8 cellular contexts compared by ENCODE assay signal in genomic region chr18:34222025-34222395, GRCh38. TPM values are rescaled to one million over a fixed set of nuclear protein-coding genes. Genes with fewer than 3 reads are reported as not detected.
DNase-seq lines count a peak whose midpoint lies in the region; ATAC-seq and TF ChIP-seq lines count a peak whose summit lies in the region.

No MANE protein-coding gene starts in this region.

- no peak overlapping the region for H2AK5ac ChIP-seq in trophoblast cell (ENCODE audit: low read length)

- no peak overlapping the region for H2BK12ac ChIP-seq in trophoblast cell (ENCODE audit: low read length)

- H3K4me1 ChIP-seq in esophagus muscularis mucosa (peaks cover 18 to 37% (median 36%) of the 10 kb centered on the region in 4 donors), trophoblast cell (ENCODE audit: control insufficient read depth in 1 of 2, insufficient read depth in 2 of 2, low read length in 2 of 2) (peaks cover 12 to 15% of the 10 kb centered on the region in 2 experiments)

- H3K9ac ChIP-seq in trophoblast cell (ENCODE audit: low read length), result no peak overlapping the region

- DNase-seq in NCI-H345 (lab: John Stamatoyannopoulos, UW) (peak; percentile 71), esophagus muscularis mucosa (ENCODE audit: extremely low spot score) (no peak), trophoblast cell (no peak)
- DNase-seq in stimulated activated naive CD4-positive, alpha-beta T cell treated with Interleukin-2 at 50 U/mL for 16 hours (lab: John Stamatoyannopoulos, UW), result no peak

- no peaks in the 10 kb centered on the region for H3K9me3 ChIP-seq in esophagus muscularis mucosa
- H3K9me3 ChIP-seq in trophoblast cell (ENCODE audit: insufficient read depth, low read depth, low read length), result peaks cover 2% of the 10 kb centered on the region

- H3K79me2 ChIP-seq in trophoblast cell (ENCODE audit: control insufficient read depth, insufficient read depth, low read length, poor library complexity), result no peaks in the 10 kb centered on the region

- peak overlapping the region; percentile 99 for H3K4me2 ChIP-seq in trophoblast cell (ENCODE audit: low read length)

- no peak overlapping the region for H3K18ac ChIP-seq in trophoblast cell (ENCODE audit: low read length)

- ATAC-seq in GM19463 (IDR thresholded peaks at IDR 0.05; ENCODE audit: unreplicated experiment), result peak; percentile 19
- ATAC-seq in GM21367 (IDR thresholded peaks at IDR 0.05; ENCODE audit: unreplicated experiment), result no peak
- no peak for ATAC-seq in GM21619 (IDR thresholded peaks at IDR 0.05; ENCODE audit: unreplicated experiment)
- no peak for ATAC-seq in GM18873 (IDR thresholded peaks at IDR 0.05; ENCODE audit: low FRiP score, unreplicated experiment)

- H3K27me3 ChIP-seq in esophagus muscularis mucosa, result peaks cover 6 to 71% (median 31%) of the 10 kb centered on the region in 4 donors
- peaks cover 19% of the 10 kb centered on the region for H3K27me3 ChIP-seq in trophoblast cell (ENCODE audit: insufficient read depth, low read length)

- intact Hi-C loops in esophagus muscularis mucosa (cut with DNase I), result no loop called here

- H3K4me3 ChIP-seq in esophagus muscularis mucosa (peak overlapping the region; percentile 48 to 60 (median 50)), trophoblast cell (ENCODE audit: low read depth, low read length) (peak overlapping the region; percentile 61)

- H4K91ac ChIP-seq in trophoblast cell (ENCODE audit: low read depth, low read length), result no peak overlapping the region

- no peak overlapping the region for H3K27ac ChIP-seq in esophagus muscularis mucosa (replicated peaks in 1 of 4)
- no peak overlapping the region for H3K27ac ChIP-seq in trophoblast cell (ENCODE audit: low read depth, low read length)

- no peak overlapping the region for H3K23ac ChIP-seq in trophoblast cell (ENCODE audit: low read length)

- no peak for TF ChIP-seq POLR2A in esophagus muscularis mucosa (IDR thresholded peaks at IDR 0.05; ENCODE audit: low read depth)

- no peak overlapping the region for H2BK5ac ChIP-seq in trophoblast cell (ENCODE audit: low read depth, low read length, poor library complexity)

- H2BK120ac ChIP-seq in trophoblast cell (ENCODE audit: insufficient read depth, low read length, poor library complexity), result no peak overlapping the region

- H3K36me3 ChIP-seq in esophagus muscularis mucosa (no peaks in the 10 kb centered on the region), trophoblast cell (ENCODE audit: control insufficient read depth in 1 of 2, insufficient read depth in 2 of 2, low read length in 2 of 2) (no peaks in the 10 kb centered on the region)

- H3K79me1 ChIP-seq in trophoblast cell (ENCODE audit: low read length), result peaks cover 2% of the 10 kb centered on the region

- no peak for TF ChIP-seq CTCF in esophagus muscularis mucosa (IDR thresholded peaks at IDR 0.05)

- no peak overlapping the region for H3K14ac ChIP-seq in trophoblast cell (ENCODE audit: low read length)

- no peak for TF ChIP-seq EP300 in esophagus muscularis mucosa (IDR thresholded peaks at IDR 0.05)

- H4K12ac ChIP-seq in trophoblast cell (ENCODE audit: low read depth, low read length), result no peak overlapping the region

- 0% methylated on average over 11 of the region's 11 CpGs for WGBS in esophagus muscularis mucosa
- whole genome bisulfite sequencing in trophoblast cell (ENCODE audit: extremely low coverage, insufficient coverage, insufficient read length), result no CpG with 5 or more reads among the region's 11 CpGs

- H3K4ac ChIP-seq in trophoblast cell (ENCODE audit: low read depth, low read length), result no peak overlapping the region

- no peak overlapping the region for H4K8ac ChIP-seq in trophoblast cell (ENCODE audit: low read depth, low read length)

- peak overlapping the region; percentile 24 for H2AFZ ChIP-seq in trophoblast cell (ENCODE audit: insufficient read depth, low read length, poor library complexity)

RNA-seq across cellular contexts. Expression of gene NOL4, which starts 2.7 kb away (rescaled TPM):
- total RNA-seq in esophagus muscularis mucosa, result not detected
- polyA plus RNA-seq in trophoblast cell (2013), result 0.65 and 0.92 TPM in 2 replicates
